In the genomic region with DNA sequence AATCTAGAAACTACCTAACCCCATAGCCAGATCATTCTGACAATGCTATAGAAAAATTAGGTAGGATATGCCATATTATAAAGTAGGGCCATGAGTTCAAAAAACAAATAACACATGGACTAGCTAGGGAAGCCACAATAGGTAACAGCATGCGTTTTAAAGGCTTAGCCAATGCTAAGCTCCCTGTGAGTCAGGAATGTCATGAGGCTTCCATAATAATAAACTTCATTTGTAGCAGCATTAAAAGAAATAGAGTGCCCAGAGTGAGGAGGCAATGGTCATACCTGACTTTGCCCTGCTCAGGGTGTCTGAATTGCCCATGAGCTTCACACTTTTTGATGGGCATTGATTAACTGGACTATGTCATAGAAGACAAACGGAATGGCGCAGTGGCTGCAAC, we compare ENCODE assay signal across 37 cellular contexts. TPM values are rescaled to one million over a fixed set of nuclear protein-coding genes. Genes with fewer than 3 reads are reported as not detected.
"Had no signal": no experiment of that assay in that cellular context is flagged by ENCODE, and none has a peak within 500 bp of the region (broad histone marks: within the 10 kb centered on the region; RNA-seq: fewer than 3 reads in every experiment).

No MANE protein-coding gene starts in this region.

- H3K36me3 Mint-ChIP-seq: activated naive CD8-positive, alpha-beta T cell treated with anti-CD3 and anti-CD28 coated beads, Interleukin-2, amount 10 ng/mL, durations not matched to agents 7 days and 5 days; brain had no signal

- H3K4me3 ChIP-seq: ascending aorta, cardiac muscle cell had no signal

- DNase-seq: activated CD4-positive, alpha-beta memory T cell treated with anti-CD3 and anti-CD28 coated beads, Interleukin-2, amount 10 ng/mL, durations not matched to agents 7 days and 5 days; activated CD4-positive, alpha-beta T cell treated with anti-CD3 and anti-CD28 coated beads for 1 hour; activated CD4-positive, alpha-beta T cell treated with anti-CD3 and anti-CD28 coated beads for 36 hours; activated CD4-positive, alpha-beta T cell treated with anti-CD3 and anti-CD28 coated beads for 48 hours; activated CD4-positive, alpha-beta T cell treated with anti-CD3 and anti-CD28 coated beads, Interleukin-2, amount 10 ng/mL, durations not matched to agents 7 days and 5 days; activated CD4-positive, alpha-beta T cell treated with anti-CD3 and anti-CD28 coated beads, Interleukin-2, amount 50 U/mL, for 48 hours; activated CD4-positive, CD25-positive, alpha-beta regulatory T cell; activated CD8-positive, alpha-beta memory T cell treated with anti-CD3 and anti-CD28 coated beads for 24 hours; activated CD8-positive, alpha-beta memory T cell treated with anti-CD3 and anti-CD28 coated beads, Interleukin-2, amount 10 ng/mL, durations not matched to agents 7 days and 5 days; activated CD8-positive, alpha-beta memory T cell treated with anti-CD3 and anti-CD28 coated beads, Interleukin-2, amount 50 U/mL, for 48 hours; activated CD8-positive, alpha-beta T cell treated with anti-CD3 and anti-CD28 coated beads, Interleukin-2, amount 10 ng/mL, durations not matched to agents 7 days and 5 days; activated effector memory CD4-positive, alpha-beta T cell treated with Interleukin-2 at 50 U/mL for 16 hours; activated gamma-delta T cell; activated naive CD4-positive, alpha-beta T cell treated with anti-CD3 and anti-CD28 coated beads, Interleukin-2, amount 10 ng/mL, durations not matched to agents 7 days and 5 days; activated naive CD4-positive, alpha-beta T cell treated with Interleukin-2 at 50 U/mL for 16 hours; activated naive CD8-positive, alpha-beta T cell treated with anti-CD3 and anti-CD28 coated beads, Interleukin-2, amount 10 ng/mL, durations not matched to agents 7 days and 5 days; activated naive CD8-positive, alpha-beta T cell treated with anti-CD3 and anti-CD28 coated beads, Interleukin-2, amount 50 U/mL, for 24 hours; activated T-cell treated with anti-CD3 and anti-CD28 coated beads, Interleukin-2, amount 50 U/mL, for 24 hours; activated T-cell treated with anti-CD3 and anti-CD28 coated beads, Interleukin-2, amount 50 U/mL, for 48 hours; amygdala; anterior cingulate cortex; caudate nucleus; cerebellar nuclear complex; T-helper 2 cell; T-helper 9 cell had no signal

- H3K36me3 ChIP-seq: ascending aorta, cardiac muscle cell had no signal

- H3K27ac Mint-ChIP-seq: activated CD4-positive, alpha-beta memory T cell treated with anti-CD3 and anti-CD28 coated beads, Interleukin-2, amount 10 ng/mL, durations not matched to agents 7 days and 5 days; activated CD4-positive, alpha-beta T cell treated with anti-CD3 and anti-CD28 coated beads for 36 hours; activated CD4-positive, alpha-beta T cell treated with anti-CD3 and anti-CD28 coated beads, Interleukin-2, amount 10 ng/mL, durations not matched to agents 7 days and 5 days; activated CD8-positive, alpha-beta memory T cell treated with anti-CD3 and anti-CD28 coated beads, Interleukin-2, amount 10 ng/mL, durations not matched to agents 7 days and 5 days; activated CD8-positive, alpha-beta T cell treated with anti-CD3 and anti-CD28 coated beads, Interleukin-2, amount 10 ng/mL, durations not matched to agents 7 days and 5 days; activated naive CD4-positive, alpha-beta T cell treated with anti-CD3 and anti-CD28 coated beads, Interleukin-2, amount 10 ng/mL, durations not matched to agents 7 days and 5 days; activated naive CD4-positive, alpha-beta T cell treated with anti-CD3 and anti-CD28 coated beads, Interleukin-2, amount 50 U/mL, for 24 hours; activated naive CD8-positive, alpha-beta T cell; activated naive CD8-positive, alpha-beta T cell treated with anti-CD3 and anti-CD28 coated beads, Interleukin-2, amount 10 ng/mL, durations not matched to agents 7 days and 5 days; activated naive CD8-positive, alpha-beta T cell treated with anti-CD3 and anti-CD28 coated beads, Interleukin-2, amount 50 U/mL, for 24 hours; activated T-cell treated with anti-CD3 and anti-CD28 coated beads, Interleukin-2, amount 50 U/mL, for 24 hours; activated T-helper 2 cell treated with anti-CD3 and anti-CD28 coated beads, Interferon-gamma antibody, Interleukin-2, Interleukin-4, amounts not matched to agents 10 μg/mL and 5 μg/mL and 100 μg/mL, durations not matched to agents 14 hours and 24 hours and 36 hours; brain; T-helper 1 cell treated with Interleukin-12 subunit alpha and Interleukin-12 subunit beta and Interleukin-4 antibody, amounts not matched to agents 30 μg/mL and 1 μg/mL, for 36 hours; T-helper 2 cell treated with Interferon-gamma antibody and Interleukin-4, amounts not matched to agents 5 μg/mL and 100 μg/mL, for 36 hours had no signal

- H3K4me1 Mint-ChIP-seq: activated CD4-positive, alpha-beta memory T cell treated with anti-CD3 and anti-CD28 coated beads, Interleukin-2, amount 10 ng/mL, durations not matched to agents 7 days and 5 days; activated CD4-positive, alpha-beta T cell treated with anti-CD3 and anti-CD28 coated beads for 36 hours; activated CD4-positive, alpha-beta T cell treated with anti-CD3 and anti-CD28 coated beads, Interleukin-2, amount 10 ng/mL, durations not matched to agents 7 days and 5 days; activated CD8-positive, alpha-beta memory T cell treated with anti-CD3 and anti-CD28 coated beads, Interleukin-2, amount 10 ng/mL, durations not matched to agents 7 days and 5 days; activated naive CD4-positive, alpha-beta T cell treated with anti-CD3 and anti-CD28 coated beads, Interleukin-2, amount 10 ng/mL, durations not matched to agents 7 days and 5 days; activated naive CD4-positive, alpha-beta T cell treated with anti-CD3 and anti-CD28 coated beads, Interleukin-2, amount 50 U/mL, for 24 hours; activated naive CD8-positive, alpha-beta T cell treated with anti-CD3 and anti-CD28 coated beads, Interleukin-2, amount 10 ng/mL, durations not matched to agents 7 days and 5 days; activated naive CD8-positive, alpha-beta T cell treated with anti-CD3 and anti-CD28 coated beads, Interleukin-2, amount 50 U/mL, for 24 hours; brain; central memory CD8-positive, alpha-beta T cell had no signal

- H3K9me3 Mint-ChIP-seq: activated T-cell treated with anti-CD3 and anti-CD28 coated beads, Interleukin-2, amount 50 U/mL, for 24 hours had no signal

- H3K4me1 ChIP-seq: ascending aorta had no signal

- H3K4me3 Mint-ChIP-seq: activated CD4-positive, alpha-beta memory T cell treated with anti-CD3 and anti-CD28 coated beads, Interleukin-2, amount 10 ng/mL, durations not matched to agents 7 days and 5 days; activated CD4-positive, alpha-beta T cell treated with anti-CD3 and anti-CD28 coated beads for 36 hours; activated CD4-positive, alpha-beta T cell treated with anti-CD3 and anti-CD28 coated beads, Interleukin-2, amount 10 ng/mL, durations not matched to agents 7 days and 5 days; activated CD8-positive, alpha-beta memory T cell treated with anti-CD3 and anti-CD28 coated beads, Interleukin-2, amount 10 ng/mL, durations not matched to agents 7 days and 5 days; activated CD8-positive, alpha-beta T cell treated with anti-CD3 and anti-CD28 coated beads, Interleukin-2, amount 10 ng/mL, durations not matched to agents 7 days and 5 days; activated naive CD4-positive, alpha-beta T cell treated with anti-CD3 and anti-CD28 coated beads, Interleukin-2, amount 10 ng/mL, durations not matched to agents 7 days and 5 days; activated naive CD4-positive, alpha-beta T cell treated with anti-CD3 and anti-CD28 coated beads, Interleukin-2, amount 50 U/mL, for 24 hours; activated naive CD8-positive, alpha-beta T cell; activated naive CD8-positive, alpha-beta T cell treated with anti-CD3 and anti-CD28 coated beads, Interleukin-2, amount 10 ng/mL, durations not matched to agents 7 days and 5 days; activated naive CD8-positive, alpha-beta T cell treated with anti-CD3 and anti-CD28 coated beads, Interleukin-2, amount 50 U/mL, for 24 hours; activated T-cell treated with anti-CD3 and anti-CD28 coated beads, Interleukin-2, amount 50 U/mL, for 24 hours; brain; central memory CD8-positive, alpha-beta T cell; T-helper 1 cell treated with Interleukin-12 subunit alpha and Interleukin-12 subunit beta and Interleukin-4 antibody, amounts not matched to agents 30 μg/mL and 1 μg/mL, for 36 hours; T-helper 2 cell treated with Interferon-gamma antibody and Interleukin-4, amounts not matched to agents 5 μg/mL and 100 μg/mL, for 36 hours had no signal

- ATAC-seq: activated CD4-positive, alpha-beta T cell treated with anti-CD3 and anti-CD28 coated beads for 36 hours; activated CD4-positive, CD25-positive, alpha-beta regulatory T cell treated with anti-CD3 and anti-CD28 coated beads, Interleukin-2, amount 50 U/mL, for 24 hours; activated CD8-positive, alpha-beta memory T cell treated with anti-CD3 and anti-CD28 coated beads, Interleukin-2, amount 10 ng/mL, durations not matched to agents 7 days and 5 days; activated CD8-positive, alpha-beta T cell treated with anti-CD3 and anti-CD28 coated beads, Interleukin-2, amount 10 ng/mL, durations not matched to agents 7 days and 5 days; activated naive CD8-positive, alpha-beta T cell treated with anti-CD3 and anti-CD28 coated beads, Interleukin-2, amount 50 U/mL, for 24 hours had no signal

- H3K27me3 ChIP-seq: ascending aorta had no signal

- H3K27ac ChIP-seq: ascending aorta, cardiac muscle cell, VCaP had no signal

RNA-seq across cellular contexts. Expression of a gene that starts 15.8 kb away (rescaled TPM):
- total RNA-seq: activated CD4-positive, alpha-beta memory T cell treated with anti-CD3 and anti-CD28 coated beads, Interleukin-2, amount 10 ng/mL, durations not matched to agents 7 days and 5 days; activated CD8-positive, alpha-beta memory T cell treated with anti-CD3 and anti-CD28 coated beads, Interleukin-2, amount 10 ng/mL, durations not matched to agents 7 days and 5 days; activated T-helper 2 cell treated with anti-CD3 and anti-CD28 coated beads, Interferon-gamma antibody, Interleukin-2, Interleukin-4, amounts not matched to agents 10 μg/mL and 5 μg/mL and 100 μg/mL, durations not matched to agents 14 hours and 24 hours and 36 hours; ascending aorta; cardiac muscle cell; chondrocyte had no signal
